Comparison of ENCODE assay signal across 8 cellular contexts in genomic region chr7:81482600-81483186, GRCh38.
DNase-seq lines count a peak whose midpoint lies in the region; ATAC-seq, FAIRE-seq and TF ChIP-seq lines count a peak whose summit lies in the region.

No MANE protein-coding gene starts in this region.

- WGBS in esophagus muscularis mucosa: 3% methylated on average over 2 of the region's 2 CpGs
- WGBS in spleen, 5 donors: 3 to 9% (median 5%) methylated on average over 2 of the region's 2 CpGs

- peak; percentile 40; the same call in 2 of the 3 replicates for TF ChIP-seq CTCF in GM12872 (IDR thresholded peaks at IDR 0.05; ENCODE audit: insufficient read depth, low read depth, low read length)
- peak; percentile 60 to 70 (median 66) for TF ChIP-seq CTCF in esophagus muscularis mucosa (IDR thresholded peaks at IDR 0.05)
- peak in 8 of 11 experiments; percentile 33 to 69 (median 59) for TF ChIP-seq CTCF in spleen (IDR thresholded peaks at IDR 0.05 in 8 of 11, conservative IDR thresholded peaks at IDR 0.05 in 3 of 11)

- H3K36me3 ChIP-seq in esophagus muscularis mucosa (no peaks in the 10 kb centered on the region), spleen (no peaks in the 10 kb centered on the region)

- no peaks in the 10 kb centered on the region for H3K9me3 ChIP-seq in esophagus muscularis mucosa
- no peaks in the 10 kb centered on the region for H3K9me3 ChIP-seq in spleen

- FAIRE-seq in urothelium cell line (lab: Jason Lieb, UNC): no peak

- peak; percentile 85 for ATAC-seq in HG02885 (IDR thresholded peaks at IDR 0.05; ENCODE audit: poor library complexity, unreplicated experiment)

- TF ChIP-seq POLR2A in esophagus muscularis mucosa (IDR thresholded peaks at IDR 0.05; ENCODE audit: low read depth) (no peak), spleen (IDR thresholded peaks at IDR 0.05) (no peak)

- H3K27ac ChIP-seq in esophagus muscularis mucosa (replicated peaks in 1 of 4): no peak overlapping the region
- no peak overlapping the region for H3K27ac ChIP-seq in spleen

- DNase-seq in OCI-M1 (lab: John Stamatoyannopoulos, UW) (peak; percentile 84), esophagus muscularis mucosa (ENCODE audit: extremely low spot score) (no peak), spleen (no peak), urothelium cell line (ENCODE audit: low spot score) (no peak), epidermal melanocyte (ENCODE audit: insufficient read length, low spot score) (no peak), amniotic stem cell (lab: John Stamatoyannopoulos, UW) (no peak)

- H3K4me3 ChIP-seq in esophagus muscularis mucosa (no peak overlapping the region), spleen (no peak overlapping the region)

- H3K27me3 ChIP-seq in esophagus muscularis mucosa: no peaks in the 10 kb centered on the region
- peaks cover 0 to 3% (median 0%) of the 10 kb centered on the region in 7 donors for H3K27me3 ChIP-seq in spleen (replicated peaks in 1 of 7)

- intact Hi-C loops in esophagus muscularis mucosa (cut with DNase I): loop anchor here (5.0 kb wide), 1 partner anchor 1090 kb away; no protein-coding TSS in a partner anchor
- intact Hi-C loops in spleen (cut with DNase I; ENCODE audit: low total_unique reads): loop anchor here (5.0 kb wide), 1 partner anchor 1090 kb away; no protein-coding TSS in a partner anchor

- TF ChIP-seq EP300 in esophagus muscularis mucosa (IDR thresholded peaks at IDR 0.05): no peak

- H3K4me1 ChIP-seq in esophagus muscularis mucosa: peaks cover 0 to 17% (median 8%) of the 10 kb centered on the region in 4 donors
- H3K4me1 ChIP-seq in spleen: no peaks in the 10 kb centered on the region
